8 cellular contexts compared by ENCODE assay signal in genomic region chr4:70993181-70994068, GRCh38. TPM values are rescaled to one million over a fixed set of nuclear protein-coding genes. Genes with fewer than 3 reads are reported as not detected.
DNase-seq lines count a peak whose midpoint lies in the region; ATAC-seq and TF ChIP-seq lines count a peak whose summit lies in the region.

Gene DCK, plus strand, starts transcription at chr4:70993649. Its CDS starts 187 bp downstream, at chr4:70993836.

- peaks cover 49 to 58% (median 55%) of the 10 kb centered on the region in 10 experiments for H3K4me1 ChIP-seq in BLaER1 treated with 17β-estradiol and CSF1 and Interleukin-3, amounts not matched to agents 10 nM and 100 nM
- H3K4me1 ChIP-seq in left lung, result peaks cover 21 to 50% of the 10 kb centered on the region in 2 donors

- no peak for TF ChIP-seq CTCF in left lung (IDR thresholded peaks at IDR 0.05)

- peak within 1 kb of the TSS; percentile 84 to 96 (median 93) for H3K9ac ChIP-seq in BLaER1 treated with 17β-estradiol and CSF1 and Interleukin-3, amounts not matched to agents 10 nM and 100 nM

- H3K9me3 ChIP-seq in BLaER1 treated with 17β-estradiol and CSF1 and Interleukin-3, amounts not matched to agents 10 nM and 100 nM (replicated peaks in 1 of 11), result peaks cover 0 to 9% (median 6%) of the 10 kb centered on the region in 11 experiments; a peak in 16 of 22 replicates
- H3K9me3 ChIP-seq in left lung, result no peaks in the 10 kb centered on the region

- peak; percentile 80 for DNase-seq in NCI-H526 treated with DMSO at 0.1 percent for 48 hours (lab: John Stamatoyannopoulos, UW)
- peak; percentile 79 for DNase-seq in activated CD4-positive, alpha-beta T cell treated with anti-CD3 and anti-CD28 coated beads, Interleukin-2, amount 50 U/mL, for 1 hour
- DNase-seq in left lung, result peak; percentile 92 to 99
- peak; percentile 76 for DNase-seq in stimulated activated CD4-positive, alpha-beta T cell treated with anti-CD3 and anti-CD28 coated beads, Interleukin-2, amount 100 ng/mL, for 4 hours (ENCODE audit: low read depth)

- H3K27ac Mint-ChIP-seq in dendritic cell treated with granulocyte-macrophage colony-stimulating factor and Interleukin-4, amounts not matched to agents 40 ng/mL and 50 ng/mL, for 4 days, result peak within 1 kb of the TSS; percentile 90

- H3K4me3 Mint-ChIP-seq in dendritic cell treated with granulocyte-macrophage colony-stimulating factor and Interleukin-4, amounts not matched to agents 40 ng/mL and 50 ng/mL, for 4 days, result peak within 1 kb of the TSS; percentile 97

- H3K9me3 Mint-ChIP-seq in dendritic cell treated with granulocyte-macrophage colony-stimulating factor and Interleukin-4, amounts not matched to agents 40 ng/mL and 50 ng/mL, for 4 days, result no peaks in the 10 kb centered on the region

- H3K27me3 Mint-ChIP-seq in dendritic cell treated with granulocyte-macrophage colony-stimulating factor and Interleukin-4, amounts not matched to agents 40 ng/mL and 50 ng/mL, for 4 days, result no peaks in the 10 kb centered on the region

- intact Hi-C loops in dendritic cell treated with granulocyte-macrophage colony-stimulating factor and Interleukin-4, amounts not matched to agents 40 ng/mL and 50 ng/mL, for 4 days (cut with micrococcal nuclease), result loop anchor here (5.0 kb wide), 4 partner anchors 46 to 306 kb away; partner anchors contain the start of genes GRSF1, MOB1B and UTP3
- intact Hi-C loops in left lung (cut with DNase I), result no loop called here

- H3K36me3 ChIP-seq in BLaER1 treated with 17β-estradiol and CSF1 and Interleukin-3, amounts not matched to agents 10 nM and 100 nM, result peaks cover under 1 to 15% (median 10%) of the 10 kb centered on the region in 11 experiments; a peak in 21 of 22 replicates
- peaks cover 0 to 2% of the 10 kb centered on the region in 2 donors for H3K36me3 ChIP-seq in left lung

- peak within 1 kb of the TSS; percentile 78 to 96 (median 90) for H3K4me3 ChIP-seq in BLaER1 treated with 17β-estradiol and CSF1 and Interleukin-3, amounts not matched to agents 10 nM and 100 nM
- H3K4me3 ChIP-seq in left lung, result peak within 1 kb of the TSS; percentile 70 to 80

- no peaks in the 10 kb centered on the region for H3K27me3 ChIP-seq in BLaER1 treated with 17β-estradiol and CSF1 and Interleukin-3, amounts not matched to agents 10 nM and 100 nM
- no peaks in the 10 kb centered on the region for H3K27me3 ChIP-seq in left lung

- peaks cover 12 to 34% (median 29%) of the 10 kb centered on the region in 11 experiments; a peak in 18 of 22 replicates for H4K20me1 ChIP-seq in BLaER1 treated with 17β-estradiol and CSF1 and Interleukin-3, amounts not matched to agents 10 nM and 100 nM

- peaks cover 17% of the 10 kb centered on the region for H3K36me3 Mint-ChIP-seq in dendritic cell treated with granulocyte-macrophage colony-stimulating factor and Interleukin-4, amounts not matched to agents 40 ng/mL and 50 ng/mL, for 4 days (ENCODE audit: low read depth)

- peaks cover 34% of the 10 kb centered on the region for H3K4me1 Mint-ChIP-seq in dendritic cell treated with granulocyte-macrophage colony-stimulating factor and Interleukin-4, amounts not matched to agents 40 ng/mL and 50 ng/mL, for 4 days (ENCODE audit: low read depth)

- ATAC-seq in GM19324 (IDR thresholded peaks at IDR 0.05; ENCODE audit: low FRiP score, unreplicated experiment) (peak; percentile 84), HG03460 (IDR thresholded peaks at IDR 0.05; ENCODE audit: unreplicated experiment) (peak; percentile 81), left lung (peak; percentile 98)

- H3K4me2 ChIP-seq in BLaER1 treated with 17β-estradiol and CSF1 and Interleukin-3, amounts not matched to agents 10 nM and 100 nM, result peak within 1 kb of the TSS; percentile 82 to 98 (median 92)

- peak within 1 kb of the TSS; percentile 82 to 94 (median 91) for H3K27ac ChIP-seq in BLaER1 treated with 17β-estradiol and CSF1 and Interleukin-3, amounts not matched to agents 10 nM and 100 nM
- H3K27ac ChIP-seq in left lung, result peak within 1 kb of the TSS; percentile 86 to 90

RNA-seq across cellular contexts. Expression of gene DCK, which starts in this region (rescaled TPM):
- total RNA-seq in left lung, result 10 to 100 TPM; 17.5 to 17.9 TPM

Comparison
In these comparisons a context has a peak if more than half of its experiments do, and no peak if none do; other contexts are left out.
1. Peak in every context shown above with its lines: DNase-seq, ATAC-seq, H3K4me3 ChIP-seq and H3K27ac ChIP-seq.